ENCODE assay signal across 1 cellular context in genomic region chr9:128192601-128193371, GRCh38.
A peak's percentile ranks its signal among the peaks of the same experiment; 100 is the strongest.
TF ChIP-seq lines count a peak whose summit lies in the region.

No MANE protein-coding gene starts in this region.

TF ChIP-seq in SK-N-SH, 30 proteins besides CTCF, POLR2A, EP300 and RAD21:
- TF ChIP-seq, protein P1, sequence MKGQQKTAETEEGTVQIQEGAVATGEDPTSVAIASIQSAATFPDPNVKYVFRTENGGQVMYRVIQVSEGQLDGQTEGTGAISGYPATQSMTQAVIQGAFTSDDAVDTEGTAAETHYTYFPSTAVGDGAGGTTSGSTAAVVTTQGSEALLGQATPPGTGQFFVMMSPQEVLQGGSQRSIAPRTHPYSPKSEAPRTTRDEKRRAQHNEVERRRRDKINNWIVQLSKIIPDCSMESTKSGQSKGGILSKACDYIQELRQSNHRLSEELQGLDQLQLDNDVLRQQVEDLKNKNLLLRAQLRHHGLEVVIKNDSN (IDR thresholded peaks at IDR 0.05; ENCODE audit: borderline replicate concordance, low read depth) = peak; percentile 88
- TF ChIP-seq RXRA (IDR thresholded peaks at IDR 0.05; ENCODE audit: borderline replicate concordance, low read depth) (no peak), TAF1 (IDR thresholded peaks at IDR 0.05; ENCODE audit: borderline replicate concordance, low read depth, low read length) (peak; percentile 42; the same call in 1 of the 2 replicates), POLR2AphosphoS5 (IDR thresholded peaks at IDR 0.05; ENCODE audit: low read depth, low read length) (peak; percentile 18), REST (IDR thresholded peaks at IDR 0.05; ENCODE audit: low read depth, low read length) (no peak), MAX (IDR thresholded peaks at IDR 0.05; ENCODE audit: low read depth) (peak; percentile 78), GATA2 (CRISPR knock-in tag; IDR thresholded peaks at IDR 0.05) (no peak), FOXM1 (IDR thresholded peaks at IDR 0.05; ENCODE audit: low read depth) (no peak), MXI1 (IDR thresholded peaks at IDR 0.05; ENCODE audit: low read depth, low read length) (peak; percentile 66), SIN3A (IDR thresholded peaks at IDR 0.05; ENCODE audit: borderline replicate concordance, low read depth, low read length) (peak; percentile 24; the same call in 1 of the 2 replicates), SMC3 (IDR thresholded peaks at IDR 0.05; ENCODE audit: low read depth, low read length) (peak; percentile 47; the same call in 1 of the 2 replicates), YY1 (IDR thresholded peaks at IDR 0.05; ENCODE audit: low read depth) (no peak), PBX3 (IDR thresholded peaks at IDR 0.05) (peak; percentile 88), CHD2 (IDR thresholded peaks at IDR 0.05; ENCODE audit: low read length, partially characterized antibody) (peak; percentile 40)
- TF ChIP-seq, protein P2, sequence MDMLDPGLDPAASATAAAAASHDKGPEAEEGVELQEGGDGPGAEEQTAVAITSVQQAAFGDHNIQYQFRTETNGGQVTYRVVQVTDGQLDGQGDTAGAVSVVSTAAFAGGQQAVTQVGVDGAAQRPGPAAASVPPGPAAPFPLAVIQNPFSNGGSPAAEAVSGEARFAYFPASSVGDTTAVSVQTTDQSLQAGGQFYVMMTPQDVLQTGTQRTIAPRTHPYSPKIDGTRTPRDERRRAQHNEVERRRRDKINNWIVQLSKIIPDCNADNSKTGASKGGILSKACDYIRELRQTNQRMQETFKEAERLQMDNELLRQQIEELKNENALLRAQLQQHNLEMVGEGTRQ (IDR thresholded peaks at IDR 0.05; ENCODE audit: borderline replicate concordance, low read depth, low read length) = peak; percentile 40; the same call in 1 of the 2 replicates
